In genomic region chr15:74206801-74207281, GRCh38 we compare ENCODE assay signal across 17 cellular contexts. TPM values are rescaled to one million over a fixed set of nuclear protein-coding genes. Genes with fewer than 3 reads are reported as not detected.
A peak's percentile ranks its signal among the peaks of the same experiment; 100 is the strongest.
DNase-seq lines count a peak whose midpoint lies in the region; ATAC-seq and TF ChIP-seq lines count a peak whose summit lies in the region.
"Had no signal": no experiment of that assay in that cellular context is flagged by ENCODE, and none has a peak within 500 bp of the region (broad histone marks: within the 10 kb centered on the region; RNA-seq: fewer than 3 reads in every experiment).

No MANE protein-coding gene starts in this region.

- H3K27me3 Mint-ChIP-seq in progenitor cell of endocrine pancreas: peaks cover 41% of the 10 kb centered on the region

- CTCF ChIA-PET in HEK293 (lab: Yijun Ruan, JAX): interaction anchor here (0.8 to 1.5 kb wide), 3 partner anchors 33 to 118 kb away, joined by 4 to 5 read pairs (median 4); no protein-coding TSS in a partner anchor

- H3K27ac ChIP-seq in HEK293 (ENCODE audit: extremely low read depth, low read depth, low read length): no peak overlapping the region
- peak overlapping the region; percentile 80; the same call in 1 of the 2 replicates for H3K27ac ChIP-seq in SJCRH30
- H3K27ac ChIP-seq: BLaER1, esophagus squamous epithelium, lower lobe of right lung, suprapubic skin had no signal

- in situ Hi-C loops in KBM-7 (cut with MboI; ENCODE audit: low pct_unique_long_range_greater_than_20kb, low sequenced_read_pairs): no loop called here

- peak overlapping the region; percentile 17 for H3K27ac Mint-ChIP-seq in progenitor cell of endocrine pancreas
- H3K27ac Mint-ChIP-seq: activated naive CD4-positive, alpha-beta T cell treated with anti-CD3 and anti-CD28 coated beads, Interleukin-2, amount 10 ng/mL, durations not matched to agents 7 days and 5 days had no signal

- no peaks in the 10 kb centered on the region for H3K27me3 ChIP-seq in SJCRH30
- H3K27me3 ChIP-seq: BLaER1 had no signal

- TF ChIP-seq CTCF in HEK293 (tag by site-specific recombination; IDR thresholded peaks at IDR 0.05) (no peak), fibroblast of the aortic adventitia (IDR thresholded peaks at IDR 0.05; ENCODE audit: insufficient read depth, low read length) (no peak), progenitor cell of endocrine pancreas (IDR thresholded peaks at IDR 0.05; ENCODE audit: unreplicated experiment) (no peak)

- no peaks in the 10 kb centered on the region for H3K36me3 Mint-ChIP-seq in progenitor cell of endocrine pancreas (ENCODE audit: insufficient read depth)
- H3K36me3 Mint-ChIP-seq: activated naive CD4-positive, alpha-beta T cell treated with anti-CD3 and anti-CD28 coated beads, Interleukin-2, amount 10 ng/mL, durations not matched to agents 7 days and 5 days had no signal

- H3K36me3 ChIP-seq in HEK293 (ENCODE audit: control insufficient read depth in 2 of 2, insufficient read depth in 1 of 2, low read length in 2 of 2) (no peaks in the 10 kb centered on the region), SJCRH30 (no peaks in the 10 kb centered on the region)
- H3K36me3 ChIP-seq: BLaER1, esophagus squamous epithelium, lower lobe of right lung, suprapubic skin had no signal

- no peaks in the 10 kb centered on the region for H3K9me3 Mint-ChIP-seq in progenitor cell of endocrine pancreas (ENCODE audit: low read depth)
- H3K9me3 Mint-ChIP-seq: activated naive CD4-positive, alpha-beta T cell treated with anti-CD3 and anti-CD28 coated beads, Interleukin-2, amount 10 ng/mL, durations not matched to agents 7 days and 5 days had no signal

- peaks cover 42% of the 10 kb centered on the region for H3K4me1 ChIP-seq in HEK293 (ENCODE audit: control insufficient read depth, insufficient read depth, low read length)
- H3K4me1 ChIP-seq in SJCRH30: peaks cover 60% of the 10 kb centered on the region
- H3K4me1 ChIP-seq: lower lobe of right lung had no signal

- H3K4me3 ChIP-seq in HEK293 (ENCODE audit: low read depth, low read length) (no peak overlapping the region), SJCRH30 (peak overlapping the region; percentile 58), fibroblast of the aortic adventitia (ENCODE audit: low read depth, low read length) (no peak overlapping the region)
- H3K4me3 ChIP-seq: BLaER1, esophagus squamous epithelium, lower lobe of right lung, suprapubic skin had no signal

- H3K9me3 ChIP-seq in HEK293 (ENCODE audit: control insufficient read depth, insufficient read depth, low read depth, low read length) (no peaks in the 10 kb centered on the region), SJCRH30 (replicated peaks) (no peaks in the 10 kb centered on the region)
- H3K9me3 ChIP-seq: BLaER1, esophagus squamous epithelium, lower lobe of right lung, suprapubic skin had no signal

- no peak for ATAC-seq in HG02973 (IDR thresholded peaks at IDR 0.05; ENCODE audit: unreplicated experiment)
- ATAC-seq: lower lobe of right lung had no signal

- POLR2A ChIA-PET in HEK293 (lab: Yijun Ruan, JAX): interaction anchor here (0.7 to 2.4 kb wide), 3 partner anchors 11 to 71 kb away, joined by 3 to 10 read pairs (median 4); no protein-coding TSS in a partner anchor

- peak overlapping the region; percentile 19 for H3K4me3 Mint-ChIP-seq in progenitor cell of endocrine pancreas (ENCODE audit: low read depth)
- H3K4me3 Mint-ChIP-seq: activated naive CD4-positive, alpha-beta T cell treated with anti-CD3 and anti-CD28 coated beads, Interleukin-2, amount 10 ng/mL, durations not matched to agents 7 days and 5 days had no signal

- H3K4me1 Mint-ChIP-seq in progenitor cell of endocrine pancreas (ENCODE audit: low read depth): peaks cover 35% of the 10 kb centered on the region
- H3K4me1 Mint-ChIP-seq: activated naive CD4-positive, alpha-beta T cell treated with anti-CD3 and anti-CD28 coated beads, Interleukin-2, amount 10 ng/mL, durations not matched to agents 7 days and 5 days had no signal

- peak in 1 of 2 experiments; percentile 51 for DNase-seq in SJCRH30
- peak; percentile 55 for DNase-seq in fibroblast of the aortic adventitia (ENCODE audit: low read depth)
- no peak for DNase-seq in progenitor cell of endocrine pancreas (ENCODE audit: low spot score, unreplicated experiment)
- no peak for DNase-seq in KBM-7
- no peak for DNase-seq in activated gamma-delta T cell treated with Interleukin-2 at 50 U/mL for 16 hours
- no peak for DNase-seq in 8988T
- DNase-seq: activated CD4-positive, alpha-beta T cell treated with anti-CD3 and anti-CD28 coated beads, Interleukin-2, amount 50 U/mL, for 48 hours; activated naive CD4-positive, alpha-beta T cell treated with anti-CD3 and anti-CD28 coated beads, Interleukin-2, amount 10 ng/mL, durations not matched to agents 7 days and 5 days; esophagus squamous epithelium; lower lobe of right lung; NCI-H1436; posterior cingulate gyrus had no signal

TF ChIP-seq in HEK293, 187 proteins besides CTCF, POLR2A, EP300 and RAD21:
- TF ChIP-seq SP3 (tag by site-specific recombination; IDR thresholded peaks at IDR 0.05) (no peak), SP7 (tag by site-specific recombination; IDR thresholded peaks at IDR 0.05) (peak; percentile 52; the same call in 1 of the 2 replicates), ZIC2 (tag by site-specific recombination; IDR thresholded peaks at IDR 0.05) (0 out of 2 replicates have a peak, but pooled peaks have one; percentile 6), GLIS1 (tag by site-specific recombination; IDR thresholded peaks at IDR 0.05) (peak; percentile 65), OSR2 (tag by site-specific recombination; IDR thresholded peaks at IDR 0.05) (peak; percentile 62; the same call in 1 of the 2 replicates), KLF17 (tag by site-specific recombination; IDR thresholded peaks at IDR 0.05) (no peak), ZNF248 (tag by site-specific recombination; IDR thresholded peaks at IDR 0.05) (no peak), WT1 (tag by site-specific recombination; IDR thresholded peaks at IDR 0.05) (no peak), ZNF37A (tag by site-specific recombination; IDR thresholded peaks at IDR 0.05) (no peak), ZXDB (tag by site-specific recombination; IDR thresholded peaks at IDR 0.05) (peak; percentile 15; the same call in 1 of the 2 replicates)

RNA-seq across cellular contexts. Expression of gene STRA6, which starts 4.3 kb away (rescaled TPM):
- total RNA-seq in SJCRH30 (2014; rRNA removed; shearing (Covaris generic)): 67.8 and 94.4 TPM in 2 replicates
- total RNA-seq in fibroblast of the aortic adventitia (ENCODE audit: low replicate concordance): 0.18 and 0.25 TPM in 2 replicates
- total RNA-seq in progenitor cell of endocrine pancreas: 17.9 and 34.7 TPM in 2 replicates
- total RNA-seq: lower lobe of right lung had no signal

RNA-seq across cellular contexts. Expression of gene CCDC33, which starts 29.3 kb away (rescaled TPM):
- total RNA-seq in SJCRH30 (2014; rRNA removed; shearing (Covaris generic)): 0.38 and 1.2 TPM in 2 replicates
- total RNA-seq in fibroblast of the aortic adventitia (ENCODE audit: low replicate concordance): 0.09 TPM in 1 of 2 replicates, not detected in the other
- 0.84 and 2.0 TPM in 2 replicates for total RNA-seq in progenitor cell of endocrine pancreas
- total RNA-seq: bronchial epithelial cell, esophagus squamous epithelium had no signal

RNA-seq across cellular contexts. Expression of gene ISLR, which starts 33.3 kb away (rescaled TPM):
- 19.8 and 27.7 TPM in 2 replicates for total RNA-seq in SJCRH30 (2014; rRNA removed; shearing (Covaris generic))
- total RNA-seq in fibroblast of the aortic adventitia (ENCODE audit: low replicate concordance) (163 and 243 TPM in 2 replicates), progenitor cell of endocrine pancreas (not detected in 2 replicates)

Comparison
In these comparisons a context has a peak if more than half of its experiments do, and no peak if none do; other contexts are left out.
1. RNA of gene STRA6, which starts 4.3 kb away (total RNA-seq): 67.8 to 94.4 TPM in SJCRH30 and 17.9 to 34.7 TPM in progenitor cell of endocrine pancreas; 0.18 to 0.25 TPM in fibroblast of the aortic adventitia; every median in the first group is over 10 times any median in the second.
2. RNA of gene ISLR, which starts 33.3 kb away (total RNA-seq): 163 to 243 TPM in fibroblast of the aortic adventitia and 19.8 to 27.7 TPM in SJCRH30; not detected in progenitor cell of endocrine pancreas; every median in the first group is over 10 times any median in the second.